In genomic region chr14:100118377-100119011, GRCh38 we compare ENCODE assay signal across 18 cellular contexts. TPM values are rescaled to one million over a fixed set of nuclear protein-coding genes. Genes with fewer than 3 reads are reported as not detected.
DNase-seq lines count a peak whose midpoint lies in the region; ATAC-seq and TF ChIP-seq lines count a peak whose summit lies in the region.
"Had no signal": no experiment of that assay in that cellular context is flagged by ENCODE, and none has a peak within 500 bp of the region (broad histone marks: within the 10 kb centered on the region; RNA-seq: fewer than 3 reads in every experiment).

No MANE protein-coding gene starts in this region.

- peak overlapping the region; percentile 26 for H3K27ac Mint-ChIP-seq in activated CD8-positive, alpha-beta memory T cell treated with anti-CD3 and anti-CD28 coated beads, Interleukin-2, amount 10 ng/mL, durations not matched to agents 7 days and 5 days
- peak overlapping the region in 3 of 5 experiments; percentile 24 to 64 (median 36) for H3K27ac Mint-ChIP-seq in brain
- H3K27ac Mint-ChIP-seq: endodermal cell had no signal

- intact Hi-C loops in IMR-90 (cut with micrococcal nuclease): no loop called here

- H3K4me2 ChIP-seq in IMR-90 (ENCODE audit: low read depth, low read length): no peak overlapping the region
- peak overlapping the region; percentile 44 for H3K4me2 ChIP-seq in smooth muscle cell

- H3K27ac ChIP-seq in IMR-90 (ENCODE audit: insufficient read depth, low read length): no peak overlapping the region
- H3K27ac ChIP-seq in smooth muscle cell (ENCODE audit: low read depth): no peak overlapping the region
- H3K27ac ChIP-seq: neutrophil had no signal

- H3K14ac ChIP-seq in IMR-90 (replicated peaks; ENCODE audit: low read depth, low read length): no peak overlapping the region

- no peak overlapping the region for H2BK120ac ChIP-seq in IMR-90 (ENCODE audit: low read depth, low read length)

- peaks cover 28% of the 10 kb centered on the region for H3K36me3 Mint-ChIP-seq in activated CD8-positive, alpha-beta memory T cell treated with anti-CD3 and anti-CD28 coated beads, Interleukin-2, amount 10 ng/mL, durations not matched to agents 7 days and 5 days
- H3K36me3 Mint-ChIP-seq in brain: peaks cover 6% of the 10 kb centered on the region

- POLR2A ChIA-PET in IMR-90 (lab: Charles Lee; ENCODE audit: unreplicated experiment): no interaction called here

- H3K9me3 ChIP-seq in IMR-90 (ENCODE audit: control insufficient read depth, insufficient read depth, low read length) (no peaks in the 10 kb centered on the region), smooth muscle cell (replicated peaks; ENCODE audit: low read depth) (no peaks in the 10 kb centered on the region)
- H3K9me3 ChIP-seq: neutrophil had no signal

- H3K27me3 Mint-ChIP-seq in activated CD8-positive, alpha-beta memory T cell treated with anti-CD3 and anti-CD28 coated beads, Interleukin-2, amount 10 ng/mL, durations not matched to agents 7 days and 5 days: no peaks in the 10 kb centered on the region
- no peaks in the 10 kb centered on the region for H3K27me3 Mint-ChIP-seq in brain

- ATAC-seq in activated CD8-positive, alpha-beta memory T cell treated with anti-CD3 and anti-CD28 coated beads, Interleukin-2, amount 10 ng/mL, durations not matched to agents 7 days and 5 days: no peak
- peak; percentile 64 for ATAC-seq in IMR-90 (ENCODE audit: low read depth)
- ATAC-seq: Right ventricle myocardium inferior had no signal

- BruUV-seq in IMR-90 (replicated peaks; lab: Mats Ljungman, UMichigan): no TSS peak

- no peak for DNase-seq in activated CD8-positive, alpha-beta memory T cell treated with anti-CD3 and anti-CD28 coated beads, Interleukin-2, amount 10 ng/mL, durations not matched to agents 7 days and 5 days
- DNase-seq in activated CD8-positive, alpha-beta memory T cell treated with anti-CD3 and anti-CD28 coated beads, Interleukin-2, amount 50 U/mL, for 4 hours: no peak
- DNase-seq in IMR-90: peak; percentile 33
- DNase-seq in smooth muscle cell (lab: John Stamatoyannopoulos, UW; ENCODE audit: unreplicated experiment): no peak
- no peak for DNase-seq in iPS-NIHi11 (ENCODE audit: low spot score)
- no peak for DNase-seq in SKM-1 (lab: John Stamatoyannopoulos, UW; ENCODE audit: unreplicated experiment)
- no peak for DNase-seq in D341Med (ENCODE audit: low spot score)
- DNase-seq: ACHN; activated CD8-positive, alpha-beta memory T cell treated with anti-CD3 and anti-CD28 coated beads, Interleukin-2, amount 50 U/mL, for 48 hours; amniotic stem cell; endodermal cell; kidney glomerular epithelial cell; NCI-H1694; NK-92 treated with Interleukin-12 subunit alpha and Interleukin-12 subunit beta, amount 100 ng/mL, for 24 hours; T-helper 1 cell had no signal

- H4K91ac ChIP-seq in IMR-90 (ENCODE audit: insufficient read depth, low read depth, low read length): no peak overlapping the region

- H3K4ac ChIP-seq in IMR-90 (ENCODE audit: low read depth, low read length): no peak overlapping the region

- no peak overlapping the region for H3K9ac ChIP-seq in IMR-90 (ENCODE audit: low read depth, low read length)
- no peak overlapping the region for H3K9ac ChIP-seq in smooth muscle cell (ENCODE audit: low read depth)

- TF ChIP-seq POLR2A in IMR-90 (IDR thresholded peaks at IDR 0.05; ENCODE audit: low read depth, low read length): no peak

- H3K27me3 ChIP-seq in IMR-90 (ENCODE audit: control insufficient read depth, insufficient read depth, low read length) (no peaks in the 10 kb centered on the region), smooth muscle cell (ENCODE audit: low read depth) (no peaks in the 10 kb centered on the region)
- H3K27me3 ChIP-seq: neutrophil had no signal

- H3K23ac ChIP-seq in IMR-90 (ENCODE audit: low read depth, low read length): no peak overlapping the region

- no peak overlapping the region for H4K8ac ChIP-seq in IMR-90 (ENCODE audit: low read depth in 2 of 2, low read length in 2 of 2)

- H3K36me3 ChIP-seq in IMR-90 (ENCODE audit: control insufficient read depth, insufficient read depth, low read length): peaks cover under 1% of the 10 kb centered on the region; the same call in 1 of the 2 replicates
- no peaks in the 10 kb centered on the region for H3K36me3 ChIP-seq in smooth muscle cell (ENCODE audit: low read depth)
- H3K36me3 ChIP-seq: neutrophil had no signal

- no peak overlapping the region for H2BK15ac ChIP-seq in IMR-90 (ENCODE audit: low read depth, low read length)

- H3K79me1 ChIP-seq in IMR-90 (ENCODE audit: low read depth in 1 of 2, low read length in 2 of 2): no peaks in the 10 kb centered on the region

- H3K4me3 Mint-ChIP-seq in activated CD8-positive, alpha-beta memory T cell treated with anti-CD3 and anti-CD28 coated beads, Interleukin-2, amount 10 ng/mL, durations not matched to agents 7 days and 5 days: no peak overlapping the region
- H3K4me3 Mint-ChIP-seq in brain: no peak overlapping the region
- H3K4me3 Mint-ChIP-seq: endodermal cell had no signal

- peaks cover 3% of the 10 kb centered on the region for H3K4me1 Mint-ChIP-seq in activated CD8-positive, alpha-beta memory T cell treated with anti-CD3 and anti-CD28 coated beads, Interleukin-2, amount 10 ng/mL, durations not matched to agents 7 days and 5 days
- H3K4me1 Mint-ChIP-seq in brain: peaks cover 23% of the 10 kb centered on the region

- in situ Hi-C loops in IMR-90 (cut with MboI; ENCODE audit: low sequenced_read_pairs): no loop called here

- no peak overlapping the region for H4K5ac ChIP-seq in IMR-90 (ENCODE audit: low read depth, low read length)

- H2AK5ac ChIP-seq in IMR-90 (ENCODE audit: low read depth, low read length): no peak overlapping the region

- H2BK20ac ChIP-seq in IMR-90 (ENCODE audit: low read depth, low read length): no peak overlapping the region

- no CpG with 5 or more reads among the region's 7 CpGs for WGBS in IMR-90 (ENCODE audit: extremely low coverage in 2 of 2, insufficient read length in 1 of 2), 2 experiments
- WGBS in smooth muscle cell (ENCODE audit: low lambda C conversion rate): 76% methylated on average over 7 of the region's 7 CpGs

- H2BK5ac ChIP-seq in IMR-90 (ENCODE audit: low read depth, low read length, poor library complexity, severe bottlenecking): no peak overlapping the region

- H3K4me1 ChIP-seq in IMR-90 (ENCODE audit: control insufficient read depth, insufficient read depth, low read length): 0 out of 2 replicates have a peak, but pooled peaks cover 2% of the 10 kb centered on the region
- H3K4me1 ChIP-seq in smooth muscle cell (ENCODE audit: low read depth): no peaks in the 10 kb centered on the region

- no peak for TF ChIP-seq CTCF in IMR-90 (conservative IDR thresholded peaks at IDR 0.05; ENCODE audit: low read depth, low read length)
- no peak for TF ChIP-seq CTCF in brain (conservative IDR thresholded peaks at IDR 0.05)
- no peak for TF ChIP-seq CTCF in smooth muscle cell (IDR thresholded peaks at IDR 0.05; ENCODE audit: borderline replicate concordance, insufficient read depth, poor library complexity, severe bottlenecking)

- dilution Hi-C loops in IMR-90 (cut with HindIII; ENCODE audit: low sequenced_read_pairs, unreplicated experiment): no loop called here

- no peak overlapping the region for H2AK9ac ChIP-seq in IMR-90 (replicated peaks; ENCODE audit: low read depth, low read length, poor library complexity)

- H3K4me3 ChIP-seq in IMR-90 (ENCODE audit: insufficient read depth, low read depth, low read length) (no peak overlapping the region), smooth muscle cell (no peak overlapping the region)

- no peak for TF ChIP-seq RAD21 in IMR-90 (IDR thresholded peaks at IDR 0.05; ENCODE audit: low read length)

- H2AFZ ChIP-seq in IMR-90 (replicated peaks; ENCODE audit: low read length, poor library complexity) (no peak overlapping the region), smooth muscle cell (ENCODE audit: low read depth) (no peak overlapping the region)

- H3F3A ChIP-seq in smooth muscle cell (ENCODE audit: low read depth): no peaks in the 10 kb centered on the region

- CTCF ChIA-PET in activated CD8-positive, alpha-beta memory T cell treated with anti-CD3 and anti-CD28 coated beads, Interleukin-2, amount 10 ng/mL, durations not matched to agents 7 days and 5 days (lab: Charles Lee): interaction anchor here (1.4 to 4.6 kb wide), 4 partner anchors 10 to 137 kb away, joined by 3 to 20 read pairs (median 6); no protein-coding TSS in a partner anchor
- CTCF ChIA-PET in IMR-90 (lab: Yijun Ruan, JAX): no interaction called here

- peaks cover 9% of the 10 kb centered on the region; the same call in 1 of the 2 replicates for H3K9me1 ChIP-seq in IMR-90 (ENCODE audit: insufficient read depth, low read length)

- no peaks in the 10 kb centered on the region for H3K79me2 ChIP-seq in smooth muscle cell (ENCODE audit: low read depth)

- no peak overlapping the region for H3K56ac ChIP-seq in IMR-90 (ENCODE audit: extremely low read depth, insufficient read depth, low read length)

- no peak overlapping the region for H3K18ac ChIP-seq in IMR-90 (ENCODE audit: low read depth, low read length)

- H4K20me1 ChIP-seq in IMR-90 (ENCODE audit: insufficient read depth, low read length): no peaks in the 10 kb centered on the region
- no peaks in the 10 kb centered on the region for H4K20me1 ChIP-seq in smooth muscle cell (ENCODE audit: low read depth)

- H3K9me3 Mint-ChIP-seq in activated CD8-positive, alpha-beta memory T cell treated with anti-CD3 and anti-CD28 coated beads, Interleukin-2, amount 10 ng/mL, durations not matched to agents 7 days and 5 days (ENCODE audit: low read depth): no peaks in the 10 kb centered on the region
- H3K9me3 Mint-ChIP-seq in brain: no peaks in the 10 kb centered on the region
- H3K9me3 Mint-ChIP-seq: endodermal cell had no signal

TF ChIP-seq in IMR-90, 13 proteins besides CTCF, POLR2A, EP300 and RAD21 (continues in another document):
- TF ChIP-seq CEBPB (IDR thresholded peaks at IDR 0.05; ENCODE audit: low read depth, low read length): no peak

RNA-seq across cellular contexts. Expression of gene DEGS2, which starts 41.0 kb away (rescaled TPM):
- not detected for total RNA-seq in activated CD8-positive, alpha-beta memory T cell treated with anti-CD3 and anti-CD28 coated beads, Interleukin-2, amount 10 ng/mL, durations not matched to agents 7 days and 5 days
- total RNA-seq in IMR-90 (2012; rRNA removed) (not detected in 2 replicates), smooth muscle cell (0.40 and 0.45 TPM in 2 replicates)
- polyA plus RNA-seq in IMR-90 (2012; rRNA removed) (not detected in 2 replicates), brain (ENCODE audit: insufficient read depth, low read depth, low replicate concordance) (3.1 TPM), smooth muscle cell (0.61 and 0.83 TPM in 2 replicates)
- polyA plus RNA-seq in IMR-90 (2012; cell fraction: cytosol; rRNA removed): 0.01 TPM in 1 of 2 replicates, not detected in the other
- polyA plus RNA-seq in IMR-90 (2012; cell fraction: nucleus; rRNA removed; ENCODE audit: low replicate concordance): 0.02 and 0.14 TPM in 2 replicates
- total RNA-seq: Right ventricle myocardium inferior had no signal

RNA-seq across cellular contexts. Expression of gene EVL, which starts 53.3 kb away (rescaled TPM):
- total RNA-seq in activated CD8-positive, alpha-beta memory T cell treated with anti-CD3 and anti-CD28 coated beads, Interleukin-2, amount 10 ng/mL, durations not matched to agents 7 days and 5 days: 100 to 1,000 TPM; 774 to 910 TPM
- total RNA-seq in IMR-90 (2012; rRNA removed): 7.2 TPM in 2 replicates
- 36.5 and 36.6 TPM in 2 replicates for polyA plus RNA-seq in IMR-90 (2012; rRNA removed)
- polyA plus RNA-seq in IMR-90 (2012; cell fraction: cytosol; rRNA removed): 23.4 and 26.6 TPM in 2 replicates
- polyA plus RNA-seq in IMR-90 (2012; cell fraction: nucleus; rRNA removed; ENCODE audit: low replicate concordance): 208 and 301 TPM in 2 replicates
- 261 TPM for polyA plus RNA-seq in brain (ENCODE audit: insufficient read depth, low read depth, low replicate concordance)
- total RNA-seq in smooth muscle cell: 19.5 and 22.0 TPM in 2 replicates
- 26.3 and 31.3 TPM in 2 replicates for polyA plus RNA-seq in smooth muscle cell

Comparison
In these comparisons a context has a peak if more than half of its experiments do, and no peak if none do; other contexts are left out.
1. RNA of gene EVL, which starts 53.3 kb away (total RNA-seq): 774 to 910 TPM in activated CD8-positive, alpha-beta memory T cell treated with anti-CD3 and anti-CD28 coated beads, Interleukin-2, amount 10 ng/mL, durations not matched to agents 7 days and 5 days; 19.5 to 22.0 TPM in smooth muscle cell and 7.2 TPM in IMR-90; every median in the first group is over 10 times any median in the second.